In genomic region chr4:13546855-13547562, GRCh38 we compare ENCODE assay signal across 8 cellular contexts. TPM values are rescaled to one million over a fixed set of nuclear protein-coding genes. Genes with fewer than 3 reads are reported as not detected.
DNase-seq lines count a peak whose midpoint lies in the region; ATAC-seq and TF ChIP-seq lines count a peak whose summit lies in the region.

No MANE protein-coding gene starts in this region.

- H3K79me1 ChIP-seq in mesenchymal stem cell (replicated peaks; ENCODE audit: low read length, poor library complexity, severe bottlenecking): no peaks in the 10 kb centered on the region

- no peak overlapping the region for H2AK5ac ChIP-seq in mesenchymal stem cell (ENCODE audit: low read length, severe bottlenecking)

- peak overlapping the region; percentile 98 for H2BK15ac ChIP-seq in mesenchymal stem cell (ENCODE audit: low read depth, poor library complexity, severe bottlenecking)

- ATAC-seq in HG03378 (IDR thresholded peaks at IDR 0.05; ENCODE audit: unreplicated experiment): no peak
- no peak for ATAC-seq in body of pancreas

- peak overlapping the region; percentile 50 to 51 for H3K4me3 ChIP-seq in mesenchymal stem cell (ENCODE audit: insufficient read depth in 1 of 2, low read depth in 1 of 2, low read length in 2 of 2)
- no peak overlapping the region for H3K4me3 ChIP-seq in body of pancreas

- peak overlapping the region; percentile 89 for H2AFZ ChIP-seq in mesenchymal stem cell (ENCODE audit: low read depth, low read length)

- DNase-seq in AG08396 (ENCODE audit: low spot score): peak; percentile 34
- peak; percentile 52 for DNase-seq in GM20000 (ENCODE audit: low spot score)
- peak; percentile 47 for DNase-seq in mesenchymal stem cell
- DNase-seq in SHP77 treated with DMSO at 0.1 percent for 48 hours (lab: John Stamatoyannopoulos, UW): no peak
- no peak for DNase-seq in NAMALWA (ENCODE audit: low spot score)
- DNase-seq in body of pancreas: no peak

- peak overlapping the region; percentile 84 for H2BK120ac ChIP-seq in mesenchymal stem cell (ENCODE audit: low read depth, low read length)

- peak overlapping the region; percentile 64 for H3K27ac Mint-ChIP-seq in activated naive CD8-positive, alpha-beta T cell

- peak overlapping the region; percentile 64 for H4K91ac ChIP-seq in mesenchymal stem cell (ENCODE audit: low read length)

- peak overlapping the region; percentile 83 to 92 for H3K14ac ChIP-seq in mesenchymal stem cell (ENCODE audit: low read length in 2 of 2)

- peaks cover 8% of the 10 kb centered on the region for H3K9me3 Mint-ChIP-seq in activated naive CD8-positive, alpha-beta T cell (ENCODE audit: low read depth)

- TF ChIP-seq CTCF in GM20000 (IDR thresholded peaks at IDR 0.05; ENCODE audit: extremely low read depth, missing control alignments) (no peak), body of pancreas (IDR thresholded peaks at IDR 0.05) (no peak)

- H3K18ac ChIP-seq in mesenchymal stem cell (ENCODE audit: low read depth in 1 of 2, low read length in 2 of 2): peak overlapping the region; percentile 67 to 86

- peak overlapping the region; percentile 87 for H3K4me3 Mint-ChIP-seq in activated naive CD8-positive, alpha-beta T cell

- H3K4me1 ChIP-seq in mesenchymal stem cell (ENCODE audit: control insufficient read depth, insufficient read depth, low read depth, low read length) (peaks cover 29% of the 10 kb centered on the region), body of pancreas (peaks cover 44% of the 10 kb centered on the region)

- H2BK12ac ChIP-seq in mesenchymal stem cell (ENCODE audit: low read length in 2 of 2): peak overlapping the region; percentile 71 to 76

- no peak overlapping the region for H3K9ac ChIP-seq in mesenchymal stem cell (ENCODE audit: low read length)

- H3K9me3 ChIP-seq in mesenchymal stem cell (ENCODE audit: control insufficient read depth, low read length): peaks cover 3% of the 10 kb centered on the region
- no peaks in the 10 kb centered on the region for H3K9me3 ChIP-seq in body of pancreas

- peak overlapping the region in 1 of 2 experiments; percentile 91 for H3K23ac ChIP-seq in mesenchymal stem cell (ENCODE audit: low read length in 2 of 2)

- H3K4me1 Mint-ChIP-seq in activated naive CD8-positive, alpha-beta T cell (ENCODE audit: low read depth): peaks cover 35% of the 10 kb centered on the region

- intact Hi-C loops in body of pancreas (cut with DNase I): loop anchor here (10.0 kb wide), 1 partner anchor 812 kb away; no protein-coding TSS in a partner anchor

- TF ChIP-seq POLR2A in body of pancreas (IDR thresholded peaks at IDR 0.05): no peak

- H3K27me3 ChIP-seq in mesenchymal stem cell (ENCODE audit: control insufficient read depth in 1 of 2, insufficient read depth in 1 of 2, low read length in 2 of 2) (peaks cover 44 to 89% of the 10 kb centered on the region in 2 experiments), body of pancreas (peaks cover 3 to 66% of the 10 kb centered on the region in 2 donors)

- WGBS in mesenchymal stem cell: 2% methylated on average over 53 of the region's 62 CpGs
- 4 to 9% methylated on average over 37 to 62 of the region's 62 CpGs for WGBS in body of pancreas, 2 donors

- H3K27ac ChIP-seq in mesenchymal stem cell (ENCODE audit: low read length, poor library complexity, severe bottlenecking): no peak overlapping the region
- no peak overlapping the region for H3K27ac ChIP-seq in body of pancreas

- peak overlapping the region; percentile 87 for H3K4me2 ChIP-seq in mesenchymal stem cell (ENCODE audit: low read length, poor library complexity, severe bottlenecking)

- no peak overlapping the region for H2BK5ac ChIP-seq in mesenchymal stem cell (ENCODE audit: low read depth, low read length, poor library complexity, severe bottlenecking)

- H3K27me3 Mint-ChIP-seq in activated naive CD8-positive, alpha-beta T cell: peaks cover 46% of the 10 kb centered on the region

- peak overlapping the region; percentile 81 for H4K8ac ChIP-seq in mesenchymal stem cell (ENCODE audit: low read length)

- H3K4ac ChIP-seq in mesenchymal stem cell (ENCODE audit: low read depth in 1 of 2, low read length in 2 of 2): peak overlapping the region; percentile 2 to 73

- H3K36me3 Mint-ChIP-seq in activated naive CD8-positive, alpha-beta T cell: peaks cover 3% of the 10 kb centered on the region

- H3K36me3 ChIP-seq in mesenchymal stem cell (ENCODE audit: control insufficient read depth in 1 of 2, insufficient read depth in 2 of 2, low read depth in 1 of 2, low read length in 2 of 2) (no peaks in the 10 kb centered on the region), body of pancreas (replicated peaks in 1 of 2; ENCODE audit: insufficient read depth in 1 of 2, low read depth in 2 of 2) (no peaks in the 10 kb centered on the region)

RNA-seq across cellular contexts. Expression of gene NKX3-2, which starts 2.7 kb away (rescaled TPM):
- polyA plus RNA-seq in mesenchymal stem cell (2013, experiment 1 of 2): 11.5 TPM
- 11.2 TPM for polyA plus RNA-seq in mesenchymal stem cell (2013, experiment 2 of 2)
- under 1 TPM in 1 of 2 donors, not detected in 1; 0.26 TPM for total RNA-seq in body of pancreas

Comparison
In these comparisons a context has a peak if more than half of its experiments do, and no peak if none do; other contexts are left out.
1. DNase-seq: peak in AG08396 (single experiment), GM20000 (single experiment) and mesenchymal stem cell (single experiment); none in SHP77 treated with DMSO at 0.1 percent for 48 hours (single experiment), NAMALWA (single experiment) and body of pancreas (0 of 4).
2. H3K4me3 ChIP-seq: peak in mesenchymal stem cell (2 of 2); none in body of pancreas (0 of 2).